Comparison of ENCODE assay signal across 13 cellular contexts in genomic region chr6:129454482-129454881, GRCh38.
"Had no signal": no experiment of that assay in that cellular context is flagged by ENCODE, and none has a peak within 500 bp of the region (broad histone marks: within the 10 kb centered on the region; RNA-seq: fewer than 3 reads in every experiment).

No MANE protein-coding gene starts in this region.

- H3K27ac Mint-ChIP-seq: activated T-cell treated with anti-CD3 and anti-CD28 coated beads, Interleukin-2, amount 50 U/mL, for 24 hours; natural killer cell treated with Interleukin-12 subunit alpha and Interleukin-12 subunit beta and Interleukin-15 and Interleukin-18, amount 100 ng/mL, for 72 hours had no signal

- H3K4me3 Mint-ChIP-seq: activated T-cell treated with anti-CD3 and anti-CD28 coated beads, Interleukin-2, amount 50 U/mL, for 24 hours; natural killer cell treated with Interleukin-12 subunit alpha and Interleukin-12 subunit beta and Interleukin-15 and Interleukin-18, amount 100 ng/mL, for 72 hours had no signal

- ATAC-seq: foreskin keratinocyte; natural killer cell treated with Interleukin-12 subunit alpha and Interleukin-12 subunit beta and Interleukin-15 and Interleukin-18, amount 100 ng/mL, for 72 hours had no signal

- H3K27me3 Mint-ChIP-seq: activated T-cell treated with anti-CD3 and anti-CD28 coated beads, Interleukin-2, amount 50 U/mL, for 24 hours had no signal

- DNase-seq: activated CD4-positive, alpha-beta T cell treated with anti-CD3 and anti-CD28 coated beads, Interleukin-2, amount 50 U/mL, for 4 hours; activated CD4-positive, CD25-positive, alpha-beta regulatory T cell treated with anti-CD3 and anti-CD28 coated beads, Interleukin-2, amount 50 U/mL, for 72 hours; activated effector memory CD4-positive, alpha-beta T cell treated with Interleukin-2 at 50 U/mL for 16 hours; activated T-cell treated with anti-CD3 and anti-CD28 coated beads, Interleukin-2, amount 50 U/mL, for 24 hours; aorta; effector CD8-positive, alpha-beta T cell; foreskin keratinocyte; kidney glomerular epithelial cell; mesenchymal stem cell; stimulated activated CD4-positive, alpha-beta T cell treated with anti-CD3 and anti-CD28 coated beads, Interleukin-12 subunit alpha, Interleukin-12 subunit beta, amount 100 ng/mL, for 4 hours; stimulated activated CD4-positive, alpha-beta T cell treated with anti-CD3 and anti-CD28 coated beads, Interleukin-2, amount 100 ng/mL, for 24 hours; thyroid gland had no signal
